11 cellular contexts compared by ENCODE assay signal in genomic region chr5:14668247-14668646, GRCh38. TPM values are rescaled to one million over a fixed set of nuclear protein-coding genes. Genes with fewer than 3 reads are reported as not detected.
DNase-seq lines count a peak whose midpoint lies in the region; ATAC-seq lines count a peak whose summit lies in the region.
"Had no signal": no experiment of that assay in that cellular context is flagged by ENCODE, and none has a peak within 500 bp of the region (broad histone marks: within the 10 kb centered on the region; RNA-seq: fewer than 3 reads in every experiment).

No MANE protein-coding gene starts in this region.

- no peak overlapping the region for H3K27ac ChIP-seq in duodenal mucosa (ENCODE audit: low read depth, low read length)

- H3K4me3 ChIP-seq in duodenal mucosa (ENCODE audit: low read depth in 1 of 2, low read length in 2 of 2) = peak overlapping the region; percentile 39 to 46
- H3K4me3 ChIP-seq: transverse colon had no signal

- H3K27me3 ChIP-seq in duodenal mucosa (ENCODE audit: control insufficient read depth in 1 of 2, insufficient read depth in 2 of 2, low read length in 2 of 2) = no peaks in the 10 kb centered on the region
- H3K27me3 ChIP-seq: transverse colon had no signal

- peak overlapping the region; percentile 88 for H3K4me3 Mint-ChIP-seq in activated CD4-positive, alpha-beta memory T cell treated with anti-CD3 and anti-CD28 coated beads, Interleukin-2, amount 10 ng/mL, durations not matched to agents 7 days and 5 days
- H3K4me3 Mint-ChIP-seq in stimulated activated naive CD8-positive, alpha-beta T cell treated with anti-CD3 and anti-CD28 coated beads, Interleukin-15, Interleukin-2, amounts not matched to agents 100 ng/mL and 50 ng/mL, for 24 hours = peak overlapping the region; percentile 100

- CTCF ChIA-PET in activated CD4-positive, alpha-beta memory T cell treated with anti-CD3 and anti-CD28 coated beads, Interleukin-2, amount 10 ng/mL, durations not matched to agents 7 days and 5 days (lab: Charles Lee) = interaction anchor here (1.4 to 5.2 kb wide), 3 partner anchors 8 to 302 kb away, joined by 4 to 25 read pairs (median 7); no protein-coding TSS in a partner anchor

- H3K4me1 ChIP-seq in duodenal mucosa (ENCODE audit: control insufficient read depth in 1 of 2, insufficient read depth in 2 of 2, low read length in 2 of 2) = peaks cover 64 to 65% of the 10 kb centered on the region in 2 donors

- no peaks in the 10 kb centered on the region for H3K9me3 ChIP-seq in duodenal mucosa (ENCODE audit: control insufficient read depth in 1 of 2, low read length in 2 of 2)
- H3K9me3 ChIP-seq: transverse colon had no signal

- no peak for ATAC-seq in HG03196 (IDR thresholded peaks at IDR 0.05; ENCODE audit: unreplicated experiment)

- H3K36me3 Mint-ChIP-seq in activated CD4-positive, alpha-beta memory T cell treated with anti-CD3 and anti-CD28 coated beads, Interleukin-2, amount 10 ng/mL, durations not matched to agents 7 days and 5 days (ENCODE audit: low read depth) = peaks cover 43% of the 10 kb centered on the region
- peaks cover 56% of the 10 kb centered on the region for H3K36me3 Mint-ChIP-seq in stimulated activated naive CD8-positive, alpha-beta T cell treated with anti-CD3 and anti-CD28 coated beads, Interleukin-15, Interleukin-2, amounts not matched to agents 100 ng/mL and 50 ng/mL, for 24 hours (ENCODE audit: low read depth)

- peak overlapping the region in 1 of 2 donors; percentile 52 for H3K9ac ChIP-seq in duodenal mucosa (ENCODE audit: low read depth in 1 of 2, low read length in 2 of 2)

- peak overlapping the region; percentile 74 for H3K27ac Mint-ChIP-seq in activated CD4-positive, alpha-beta memory T cell treated with anti-CD3 and anti-CD28 coated beads, Interleukin-2, amount 10 ng/mL, durations not matched to agents 7 days and 5 days
- H3K27ac Mint-ChIP-seq in stimulated activated naive CD8-positive, alpha-beta T cell treated with anti-CD3 and anti-CD28 coated beads, Interleukin-15, Interleukin-2, amounts not matched to agents 100 ng/mL and 50 ng/mL, for 24 hours = peak overlapping the region; percentile 94

- DNase-seq in activated gamma-delta T cell treated with Interleukin-2 at 50 U/mL for 16 hours (peak; percentile 48), activated gamma-delta T cell (lab: John Stamatoyannopoulos, UW) (no peak), DMS114 treated with DMSO at 0.1 percent for 48 hours (lab: John Stamatoyannopoulos, UW; ENCODE audit: unreplicated experiment) (no peak), NCI-H510A (lab: John Stamatoyannopoulos, UW) (no peak)
- DNase-seq in activated CD4-positive, alpha-beta memory T cell treated with anti-CD3 and anti-CD28 coated beads, Interleukin-2, amount 10 ng/mL, durations not matched to agents 7 days and 5 days = peak; percentile 39
- DNase-seq: ACHN, GDM1, transverse colon had no signal

- H3K4me1 Mint-ChIP-seq in activated CD4-positive, alpha-beta memory T cell treated with anti-CD3 and anti-CD28 coated beads, Interleukin-2, amount 10 ng/mL, durations not matched to agents 7 days and 5 days = peaks cover 77% of the 10 kb centered on the region
- H3K4me1 Mint-ChIP-seq in stimulated activated naive CD8-positive, alpha-beta T cell treated with anti-CD3 and anti-CD28 coated beads, Interleukin-15, Interleukin-2, amounts not matched to agents 100 ng/mL and 50 ng/mL, for 24 hours (ENCODE audit: low read depth) = peaks cover 89% of the 10 kb centered on the region

- no peaks in the 10 kb centered on the region for H3K27me3 Mint-ChIP-seq in activated CD4-positive, alpha-beta memory T cell treated with anti-CD3 and anti-CD28 coated beads, Interleukin-2, amount 10 ng/mL, durations not matched to agents 7 days and 5 days
- no peaks in the 10 kb centered on the region for H3K27me3 Mint-ChIP-seq in stimulated activated naive CD8-positive, alpha-beta T cell treated with anti-CD3 and anti-CD28 coated beads, Interleukin-15, Interleukin-2, amounts not matched to agents 100 ng/mL and 50 ng/mL, for 24 hours

- H3K36me3 ChIP-seq in duodenal mucosa (ENCODE audit: control insufficient read depth in 1 of 2, insufficient read depth in 2 of 2, low read length in 2 of 2) = peaks cover 0 to 5% of the 10 kb centered on the region in 2 donors
- H3K36me3 ChIP-seq: transverse colon had no signal

- POLR2A ChIA-PET in activated CD4-positive, alpha-beta memory T cell treated with anti-CD3 and anti-CD28 coated beads, Interleukin-2, amount 10 ng/mL, durations not matched to agents 7 days and 5 days (lab: Charles Lee) = interaction anchor here (2.3 to 2.7 kb wide), 3 partner anchors 11 to 302 kb away, joined by 5 to 11 read pairs (median 9); no protein-coding TSS in a partner anchor

- no peaks in the 10 kb centered on the region for H3K9me3 Mint-ChIP-seq in activated CD4-positive, alpha-beta memory T cell treated with anti-CD3 and anti-CD28 coated beads, Interleukin-2, amount 10 ng/mL, durations not matched to agents 7 days and 5 days
- no peaks in the 10 kb centered on the region for H3K9me3 Mint-ChIP-seq in stimulated activated naive CD8-positive, alpha-beta T cell treated with anti-CD3 and anti-CD28 coated beads, Interleukin-15, Interleukin-2, amounts not matched to agents 100 ng/mL and 50 ng/mL, for 24 hours

RNA-seq across cellular contexts. Expression of gene OTULIN, which starts 3.7 kb away (rescaled TPM):
- total RNA-seq in activated CD4-positive, alpha-beta memory T cell treated with anti-CD3 and anti-CD28 coated beads, Interleukin-2, amount 10 ng/mL, durations not matched to agents 7 days and 5 days = 10 to 100 TPM; 69.6 to 71.7 TPM

Comparison
In these comparisons a context has a peak if more than half of its experiments do, and no peak if none do; other contexts are left out.
1. DNase-seq: peak in activated gamma-delta T cell treated with Interleukin-2 at 50 U/mL for 16 hours (single experiment) and activated CD4-positive, alpha-beta memory T cell treated with anti-CD3 and anti-CD28 coated beads, Interleukin-2, amount 10 ng/mL, durations not matched to agents 7 days and 5 days (single experiment); none in activated gamma-delta T cell (single experiment), DMS114 treated with DMSO at 0.1 percent for 48 hours (single experiment) and NCI-H510A (single experiment).